8 cellular contexts compared by ENCODE assay signal in genomic region chr7:64618785-64619456, GRCh38. TPM values are rescaled to one million over a fixed set of nuclear protein-coding genes. Genes with fewer than 3 reads are reported as not detected.
A peak's percentile ranks its signal among the peaks of the same experiment; 100 is the strongest.
DNase-seq lines count a peak whose midpoint lies in the region; ATAC-seq and TF ChIP-seq lines count a peak whose summit lies in the region.

No MANE protein-coding gene starts in this region.

- H3K27ac ChIP-seq in PC-3 (ENCODE audit: low read length): no peak overlapping the region

- H3K4me3 Mint-ChIP-seq in Calu3 (ENCODE audit: low read depth, unreplicated experiment): no peak overlapping the region
- H3K4me3 Mint-ChIP-seq in activated CD4-positive, alpha-beta memory T cell treated with anti-CD3 and anti-CD28 coated beads, Interleukin-2, amount 10 ng/mL, durations not matched to agents 7 days and 5 days: no peak overlapping the region

- H3K27me3 Mint-ChIP-seq in Calu3 (ENCODE audit: unreplicated experiment): no peaks in the 10 kb centered on the region
- H3K27me3 Mint-ChIP-seq in activated CD4-positive, alpha-beta memory T cell treated with anti-CD3 and anti-CD28 coated beads, Interleukin-2, amount 10 ng/mL, durations not matched to agents 7 days and 5 days: no peaks in the 10 kb centered on the region

- POLR2A ChIA-PET in PC-3 (lab: Charles Lee; ENCODE audit: unreplicated experiment): no interaction called here
- POLR2A ChIA-PET in activated CD4-positive, alpha-beta memory T cell treated with anti-CD3 and anti-CD28 coated beads, Interleukin-2, amount 10 ng/mL, durations not matched to agents 7 days and 5 days (lab: Charles Lee): no interaction called here

- H3K4me1 ChIP-seq in HAP-1 (no peaks in the 10 kb centered on the region), PC-3 (ENCODE audit: insufficient read depth, low read length) (no peaks in the 10 kb centered on the region)

- H3K27ac Mint-ChIP-seq in Calu3 (ENCODE audit: unreplicated experiment): no peak overlapping the region
- no peak overlapping the region for H3K27ac Mint-ChIP-seq in activated CD4-positive, alpha-beta memory T cell treated with anti-CD3 and anti-CD28 coated beads, Interleukin-2, amount 10 ng/mL, durations not matched to agents 7 days and 5 days

- TF ChIP-seq CTCF in Calu3 (IDR thresholded peaks at IDR 0.05; ENCODE audit: unreplicated experiment): peak; percentile 31
- peak; percentile 71 for TF ChIP-seq CTCF in PC-3 (conservative IDR thresholded peaks at IDR 0.05; ENCODE audit: low read depth, low read length)

- DNase-seq in Calu3: peak; percentile 22
- peak; percentile 49 to 58 for DNase-seq in HAP-1 (ENCODE audit: low spot score in 2 of 2)
- DNase-seq in PC-3: peak; percentile 73
- peak; percentile 23 for DNase-seq in effector CD4-positive, alpha-beta T cell
- peak; percentile 75 for DNase-seq in midbrain (lab: John Stamatoyannopoulos, UW)
- DNase-seq in effector CD8-positive, alpha-beta T cell (lab: John Stamatoyannopoulos, UW): no peak
- no peak for DNase-seq in activated CD4-positive, alpha-beta memory T cell treated with anti-CD3 and anti-CD28 coated beads, Interleukin-2, amount 10 ng/mL, durations not matched to agents 7 days and 5 days

- H3K4me2 ChIP-seq in PC-3 (ENCODE audit: low read length): no peak overlapping the region

- H3K36me3 ChIP-seq in HAP-1 (replicated peaks) (no peaks in the 10 kb centered on the region), PC-3 (ENCODE audit: low read depth, low read length) (no peaks in the 10 kb centered on the region; the same call in 1 of the 2 replicates)

- H3K9me2 ChIP-seq in PC-3 (replicated peaks; ENCODE audit: low read length): no peaks in the 10 kb centered on the region

- BruUV-seq in Calu3 (replicated peaks; lab: Mats Ljungman, UMichigan) (no TSS peak), PC-3 (replicated peaks; lab: Mats Ljungman, UMichigan) (no TSS peak)

- H3K4me3 ChIP-seq in HAP-1 (no peak overlapping the region), PC-3 (ENCODE audit: low read length) (no peak overlapping the region)

- no peaks in the 10 kb centered on the region for H4K20me1 ChIP-seq in PC-3 (ENCODE audit: low read length)

- no peak overlapping the region for H2AFZ ChIP-seq in PC-3 (ENCODE audit: low read length)

- intact Hi-C loops in Calu3 (cut with micrococcal nuclease; ENCODE audit: unreplicated experiment) (no loop called here), PC-3 (cut with micrococcal nuclease) (no loop called here)

- H3F3A ChIP-seq in PC-3 (ENCODE audit: low read length, unreplicated experiment): no peaks in the 10 kb centered on the region

- in situ Hi-C loops in HAP-1 (cut with MboI; ENCODE audit: low sequenced_read_pairs): no loop called here

- CTCF ChIA-PET in Calu3 (lab: Charles Lee): no interaction called here
- CTCF ChIA-PET in PC-3 (lab: Charles Lee): no interaction called here
- CTCF ChIA-PET in activated CD4-positive, alpha-beta memory T cell treated with anti-CD3 and anti-CD28 coated beads, Interleukin-2, amount 10 ng/mL, durations not matched to agents 7 days and 5 days (lab: Charles Lee): no interaction called here

- H3K36me3 Mint-ChIP-seq in Calu3 (ENCODE audit: insufficient read depth, unreplicated experiment): no peaks in the 10 kb centered on the region
- no peaks in the 10 kb centered on the region for H3K36me3 Mint-ChIP-seq in activated CD4-positive, alpha-beta memory T cell treated with anti-CD3 and anti-CD28 coated beads, Interleukin-2, amount 10 ng/mL, durations not matched to agents 7 days and 5 days (ENCODE audit: low read depth)

- no peak overlapping the region for H3K9ac ChIP-seq in PC-3 (ENCODE audit: low read length)

- H3K79me2 ChIP-seq in PC-3 (ENCODE audit: low read length): no peaks in the 10 kb centered on the region

- H3K27me3 ChIP-seq in HAP-1 (ENCODE audit: low read depth): no peaks in the 10 kb centered on the region
- H3K27me3 ChIP-seq in PC-3 (ENCODE audit: low read length): no peaks in the 10 kb centered on the region

- H3K9me3 ChIP-seq in HAP-1 (no peaks in the 10 kb centered on the region), PC-3 (ENCODE audit: low read length) (peaks cover 21% of the 10 kb centered on the region)

- ATAC-seq in PC-3: peak; percentile 42; the same call in 1 of the 2 replicates
- no peak for ATAC-seq in HG03175 (IDR thresholded peaks at IDR 0.05; ENCODE audit: unreplicated experiment)

- peaks cover 5% of the 10 kb centered on the region for H3K9me3 Mint-ChIP-seq in Calu3 (ENCODE audit: low read depth, unreplicated experiment)
- peaks cover 41% of the 10 kb centered on the region for H3K9me3 Mint-ChIP-seq in activated CD4-positive, alpha-beta memory T cell treated with anti-CD3 and anti-CD28 coated beads, Interleukin-2, amount 10 ng/mL, durations not matched to agents 7 days and 5 days

- no peaks in the 10 kb centered on the region for H3K4me1 Mint-ChIP-seq in Calu3 (ENCODE audit: low read depth, unreplicated experiment)
- no peaks in the 10 kb centered on the region for H3K4me1 Mint-ChIP-seq in activated CD4-positive, alpha-beta memory T cell treated with anti-CD3 and anti-CD28 coated beads, Interleukin-2, amount 10 ng/mL, durations not matched to agents 7 days and 5 days

RNA-seq across cellular contexts. Expression of gene ZNF107, which starts 47.0 kb away (rescaled TPM):
- total RNA-seq in Calu3 (2022) (7.7 TPM in 2 replicates), PC-3 (2014; rRNA removed) (4.3 and 4.8 TPM in 2 replicates)
- total RNA-seq in activated CD4-positive, alpha-beta memory T cell treated with anti-CD3 and anti-CD28 coated beads, Interleukin-2, amount 10 ng/mL, durations not matched to agents 7 days and 5 days: 10 to 100 TPM; 19.5 to 20.0 TPM

RNA-seq across cellular contexts. Expression of gene ZNF680, which starts 56.0 kb away (rescaled TPM):
- total RNA-seq in Calu3 (2022) (14.5 and 16.6 TPM in 2 replicates), PC-3 (2014; rRNA removed) (4.3 and 8.8 TPM in 2 replicates)
- total RNA-seq in activated CD4-positive, alpha-beta memory T cell treated with anti-CD3 and anti-CD28 coated beads, Interleukin-2, amount 10 ng/mL, durations not matched to agents 7 days and 5 days: 10 to 100 TPM; 12.8 to 13.0 TPM

Comparison
In these comparisons a context has a peak if more than half of its experiments do, and no peak if none do; other contexts are left out.
1. DNase-seq: peak in Calu3 (single experiment), HAP-1 (2 of 2), PC-3 (single experiment), effector CD4-positive, alpha-beta T cell (single experiment) and midbrain (single experiment); none in effector CD8-positive, alpha-beta T cell (single experiment) and activated CD4-positive, alpha-beta memory T cell treated with anti-CD3 and anti-CD28 coated beads, Interleukin-2, amount 10 ng/mL, durations not matched to agents 7 days and 5 days (single experiment).